In the genomic region with DNA sequence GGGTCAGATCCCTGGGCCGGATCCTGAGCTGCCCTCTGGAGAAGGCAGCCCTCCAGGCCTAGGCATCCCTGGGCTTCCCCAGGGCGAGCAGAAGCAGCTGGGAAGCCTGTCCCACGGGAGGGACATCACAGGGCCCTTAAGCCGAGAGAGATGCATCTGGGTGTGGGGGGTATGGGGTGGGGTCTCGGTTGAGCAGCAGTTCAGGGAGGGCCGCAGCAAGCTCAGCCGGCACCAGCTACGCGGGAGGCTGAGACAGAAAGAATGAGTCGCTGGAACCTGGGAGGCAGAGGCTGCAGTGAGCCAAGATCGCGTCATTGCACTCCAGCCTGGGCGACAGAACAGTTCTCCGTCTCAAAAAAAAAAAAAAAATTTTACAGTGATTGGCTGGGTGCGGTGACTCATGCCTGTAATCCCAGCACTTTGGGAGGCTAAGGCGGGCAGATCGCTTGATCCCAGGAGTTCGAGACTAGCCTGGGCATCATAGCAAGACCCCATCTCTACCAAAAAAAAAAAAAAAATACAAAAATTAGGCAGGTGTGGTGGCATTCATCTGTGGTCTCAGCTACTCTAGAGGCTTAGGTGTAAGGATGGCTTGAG, we compare ENCODE assay signal across 12 cellular contexts. TPM values are rescaled to one million over a fixed set of nuclear protein-coding genes. Genes with fewer than 3 reads are reported as not detected.
DNase-seq lines count a peak whose midpoint lies in the region; TF ChIP-seq lines count a peak whose summit lies in the region.
"Had no signal": no experiment of that assay in that cellular context is flagged by ENCODE, and none has a peak within 500 bp of the region (broad histone marks: within the 10 kb centered on the region; RNA-seq: fewer than 3 reads in every experiment).

No MANE protein-coding gene starts in this region.

- H3K27me3 ChIP-seq in prostate gland (replicated peaks; ENCODE audit: insufficient read depth): no peaks in the 10 kb centered on the region

- intact Hi-C loops in prostate gland (cut with DNase I): loop anchor here (2.0 kb wide), 1 partner anchor 40 kb away; no protein-coding TSS in a partner anchor

- H3K9me3 ChIP-seq in prostate gland: no peaks in the 10 kb centered on the region

- 25% methylated on average over 18 of the region's 18 CpGs for WGBS in prostate gland

- TF ChIP-seq POLR2A in prostate gland (IDR thresholded peaks at IDR 0.05): no peak

- DNase-seq in AG09319 (ENCODE audit: extremely low read depth, low read depth): peak; percentile 5
- DNase-seq in HT1080 (ENCODE audit: low read depth): peak; percentile 87
- DNase-seq in astrocyte of the spinal cord (ENCODE audit: low read depth, low spot score): peak; percentile 69
- DNase-seq in kidney tubule cell (ENCODE audit: low spot score): peak; percentile 74
- DNase-seq in NCI-H524 treated with DMSO at 0.1 percent for 48 hours (lab: John Stamatoyannopoulos, UW): no peak
- DNase-seq in amygdala (lab: John Stamatoyannopoulos, UW): no peak
- DNase-seq in germinal center (ENCODE audit: low spot score): no peak
- DNase-seq in prostate gland (ENCODE audit: low spot score): no peak
- DNase-seq: activated CD4-positive, alpha-beta memory T cell treated with anti-CD3 and anti-CD28 coated beads for 36 hours had no signal

- H3K27ac ChIP-seq in prostate gland: no peak overlapping the region
- H3K27ac ChIP-seq: KMS-11, PC-9 had no signal

- H3K4me1 ChIP-seq in prostate gland (replicated peaks): no peaks in the 10 kb centered on the region

- no peaks in the 10 kb centered on the region for H3K36me3 ChIP-seq in prostate gland

- TF ChIP-seq CTCF in AG09319 (IDR thresholded peaks at IDR 0.05; ENCODE audit: low read depth, low read length): no peak
- TF ChIP-seq CTCF in astrocyte of the spinal cord (IDR thresholded peaks at IDR 0.05; ENCODE audit: low read depth, low read length): no peak
- no peak for TF ChIP-seq CTCF in prostate gland (IDR thresholded peaks at IDR 0.05)

- in situ Hi-C loops in astrocyte of the spinal cord (cut with HindIII; ENCODE audit: low sequenced_read_pairs): no loop called here

- no peak overlapping the region for H3K4me3 ChIP-seq in astrocyte of the spinal cord (ENCODE audit: low read depth, low read length)
- no peak overlapping the region for H3K4me3 ChIP-seq in prostate gland
- H3K4me3 ChIP-seq: PC-9, smooth muscle cell had no signal

RNA-seq across cellular contexts. Expression of a gene that starts 37.7 kb away (rescaled TPM):
- total RNA-seq in HT1080 (2014; rRNA removed; shearing (Covaris generic)): 31.7 and 34.0 TPM in 2 replicates
- polyA plus RNA-seq in HT1080 (2015; cell fraction: cytosol; rRNA removed): 15.6 and 18.6 TPM in 2 replicates
- 38.6 and 38.8 TPM in 2 replicates for polyA plus RNA-seq in HT1080 (2015; cell fraction: nucleus; rRNA removed)
- total RNA-seq in prostate gland: 10 to 100 TPM; 29.4 to 37.5 TPM

RNA-seq across cellular contexts. Expression of a gene that starts 37.9 kb away (rescaled TPM):
- total RNA-seq in HT1080 (2014; rRNA removed; shearing (Covaris generic)): 52.9 and 60.2 TPM in 2 replicates
- 49.6 and 51.5 TPM in 2 replicates for polyA plus RNA-seq in HT1080 (2015; cell fraction: cytosol; rRNA removed)
- polyA plus RNA-seq in HT1080 (2015; cell fraction: nucleus; rRNA removed): 34.8 and 37.1 TPM in 2 replicates
- total RNA-seq in prostate gland: 10 to 100 TPM; 31.3 to 53.5 TPM

RNA-seq across cellular contexts. Expression of a gene that starts 51.0 kb away (rescaled TPM):
- total RNA-seq in HT1080 (2014; rRNA removed; shearing (Covaris generic)): 24.3 and 55.3 TPM in 2 replicates
- 33.6 and 41.3 TPM in 2 replicates for polyA plus RNA-seq in HT1080 (2015; cell fraction: cytosol; rRNA removed)
- 13.4 and 16.5 TPM in 2 replicates for polyA plus RNA-seq in HT1080 (2015; cell fraction: nucleus; rRNA removed)
- 10 to 100 TPM; 13.3 to 34.7 TPM for total RNA-seq in prostate gland

Comparison
In these comparisons a context has a peak if more than half of its experiments do, and no peak if none do; other contexts are left out.
1. DNase-seq: peak in AG09319 (single experiment), HT1080 (single experiment), astrocyte of the spinal cord (single experiment) and kidney tubule cell (single experiment); none in NCI-H524 treated with DMSO at 0.1 percent for 48 hours (single experiment), amygdala (0 of 56), germinal center (single experiment) and prostate gland (single experiment).